ENCODE assay signal across 22 cellular contexts in genomic region chr3:97938444-97938843, GRCh38. TPM values are rescaled to one million over a fixed set of nuclear protein-coding genes. Genes with fewer than 3 reads are reported as not detected.
DNase-seq lines count a peak whose midpoint lies in the region; ATAC-seq and TF ChIP-seq lines count a peak whose summit lies in the region.
"Had no signal": no experiment of that assay in that cellular context is flagged by ENCODE, and none has a peak within 500 bp of the region (broad histone marks: within the 10 kb centered on the region; RNA-seq: fewer than 3 reads in every experiment).

No MANE protein-coding gene starts in this region.

- H3K9me3 Mint-ChIP-seq in activated CD8-positive, alpha-beta T cell treated with anti-CD3 and anti-CD28 coated beads for 36 hours: no peaks in the 10 kb centered on the region
- H3K9me3 Mint-ChIP-seq in activated CD8-positive, alpha-beta T cell treated with anti-CD3 and anti-CD28 coated beads, Interleukin-2, amount 10 ng/mL, durations not matched to agents 7 days and 5 days (ENCODE audit: insufficient read depth): no peaks in the 10 kb centered on the region
- H3K9me3 Mint-ChIP-seq: CD4-positive, CD25-positive, alpha-beta regulatory T cell had no signal

- H3K36me3 ChIP-seq in brain microvascular endothelial cell (replicated peaks): peaks cover 3% of the 10 kb centered on the region
- peaks cover 30% of the 10 kb centered on the region for H3K36me3 ChIP-seq in osteoblast (ENCODE audit: insufficient read depth, low read length)

- no peak for DNase-seq in activated CD8-positive, alpha-beta T cell treated with anti-CD3 and anti-CD28 coated beads for 36 hours
- no peak for DNase-seq in activated CD8-positive, alpha-beta T cell treated with anti-CD3 and anti-CD28 coated beads, Interleukin-2, amount 10 ng/mL, durations not matched to agents 7 days and 5 days
- DNase-seq in NCI-H69 (lab: John Stamatoyannopoulos, UW): peak; percentile 36
- peak; percentile 46 for DNase-seq in brain microvascular endothelial cell
- DNase-seq in osteoblast (ENCODE audit: insufficient read length, low spot score, missing footprints): no peak
- DNase-seq in left cardiac atrium: no peak
- no peak for DNase-seq in Right ventricle myocardium inferior (ENCODE audit: missing footprints)
- no peak for DNase-seq in activated gamma-delta T cell (lab: John Stamatoyannopoulos, UW)
- DNase-seq: CD4-positive, CD25-positive, alpha-beta regulatory T cell; DMS79; GF-D8; H7; NCI-H1048; NCI-H1417; NCI-H1694; NCI-H2029 treated with DMSO at 0.1 percent for 48 hours; NCI-H446 treated with DMSO at 0.1 percent for 48 hours; NCI-H526; PC-9; RPMI8226; SHP77 had no signal

- CTCF ChIA-PET in activated CD8-positive, alpha-beta T cell treated with anti-CD3 and anti-CD28 coated beads for 36 hours (lab: Charles Lee): interaction anchor here (1.4 kb wide), 1 partner anchor 33 kb away, joined by 3 read pairs; no protein-coding TSS in a partner anchor
- CTCF ChIA-PET in activated CD8-positive, alpha-beta T cell treated with anti-CD3 and anti-CD28 coated beads, Interleukin-2, amount 10 ng/mL, durations not matched to agents 7 days and 5 days (lab: Charles Lee): interaction anchor here (1.5 kb wide), 1 partner anchor 30 kb away, joined by 3 read pairs; no protein-coding TSS in a partner anchor

- H3K27ac Mint-ChIP-seq in activated CD8-positive, alpha-beta T cell treated with anti-CD3 and anti-CD28 coated beads for 36 hours: no peak overlapping the region
- H3K27ac Mint-ChIP-seq in activated CD8-positive, alpha-beta T cell treated with anti-CD3 and anti-CD28 coated beads, Interleukin-2, amount 10 ng/mL, durations not matched to agents 7 days and 5 days: no peak overlapping the region

- in situ Hi-C loops in brain microvascular endothelial cell (cut with HindIII; ENCODE audit: low pct_ligation_motif_present, low sequenced_read_pairs): no loop called here

- ATAC-seq in activated CD8-positive, alpha-beta T cell treated with anti-CD3 and anti-CD28 coated beads for 36 hours: peak; percentile 20
- ATAC-seq in activated CD8-positive, alpha-beta T cell treated with anti-CD3 and anti-CD28 coated beads, Interleukin-2, amount 10 ng/mL, durations not matched to agents 7 days and 5 days: no peak
- no peak for ATAC-seq in left cardiac atrium
- ATAC-seq in Right ventricle myocardium inferior: no peak

- H3K4me1 ChIP-seq in osteoblast (ENCODE audit: insufficient read depth, low read length): peaks cover 11% of the 10 kb centered on the region

- no peaks in the 10 kb centered on the region for H3K79me2 ChIP-seq in osteoblast (ENCODE audit: insufficient read depth, low read length)

- no peak overlapping the region for H3K4me3 ChIP-seq in brain microvascular endothelial cell (ENCODE audit: low read depth, low read length)
- no peak overlapping the region for H3K4me3 ChIP-seq in osteoblast (ENCODE audit: insufficient read depth, low read length)
- H3K4me3 ChIP-seq: PC-9 had no signal

- H2AFZ ChIP-seq in osteoblast (ENCODE audit: low read length): no peak overlapping the region
- H2AFZ ChIP-seq: PC-9 had no signal

- H3K4me3 Mint-ChIP-seq in activated CD8-positive, alpha-beta T cell treated with anti-CD3 and anti-CD28 coated beads for 36 hours: no peak overlapping the region
- no peak overlapping the region for H3K4me3 Mint-ChIP-seq in activated CD8-positive, alpha-beta T cell treated with anti-CD3 and anti-CD28 coated beads, Interleukin-2, amount 10 ng/mL, durations not matched to agents 7 days and 5 days
- H3K4me3 Mint-ChIP-seq: CD4-positive, CD25-positive, alpha-beta regulatory T cell had no signal

- no peak overlapping the region for H3K27ac ChIP-seq in brain microvascular endothelial cell
- peak overlapping the region; percentile 66 for H3K27ac ChIP-seq in osteoblast (ENCODE audit: low read depth, low read length)
- H3K27ac ChIP-seq: KMS-11, PC-9 had no signal

- H4K20me1 ChIP-seq in osteoblast (ENCODE audit: insufficient read depth, low read length): no peaks in the 10 kb centered on the region

- H3K9me3 ChIP-seq in osteoblast (ENCODE audit: low read depth, low read length): no peaks in the 10 kb centered on the region

- peaks cover 15% of the 10 kb centered on the region for H3K36me3 Mint-ChIP-seq in activated CD8-positive, alpha-beta T cell treated with anti-CD3 and anti-CD28 coated beads for 36 hours (ENCODE audit: low read depth)
- peaks cover 18% of the 10 kb centered on the region for H3K36me3 Mint-ChIP-seq in activated CD8-positive, alpha-beta T cell treated with anti-CD3 and anti-CD28 coated beads, Interleukin-2, amount 10 ng/mL, durations not matched to agents 7 days and 5 days (ENCODE audit: low read depth)

- no peak overlapping the region for H3K4me2 ChIP-seq in osteoblast (ENCODE audit: insufficient read depth, low read length)
- H3K4me2 ChIP-seq: KMS-11, PC-9 had no signal

- H3K27me3 Mint-ChIP-seq in activated CD8-positive, alpha-beta T cell treated with anti-CD3 and anti-CD28 coated beads for 36 hours: no peaks in the 10 kb centered on the region
- H3K27me3 Mint-ChIP-seq in activated CD8-positive, alpha-beta T cell treated with anti-CD3 and anti-CD28 coated beads, Interleukin-2, amount 10 ng/mL, durations not matched to agents 7 days and 5 days (ENCODE audit: low read depth): no peaks in the 10 kb centered on the region
- H3K27me3 Mint-ChIP-seq: CD4-positive, CD25-positive, alpha-beta regulatory T cell had no signal

- no peak for TF ChIP-seq CTCF in activated CD8-positive, alpha-beta T cell treated with anti-CD3 and anti-CD28 coated beads for 36 hours (IDR thresholded peaks at IDR 0.05)
- TF ChIP-seq CTCF in brain microvascular endothelial cell (IDR thresholded peaks at IDR 0.05; ENCODE audit: low read depth, low read length, missing control alignments) (no peak), osteoblast (IDR thresholded peaks at IDR 0.05; ENCODE audit: extremely low read depth, low read depth, low read length) (no peak)

- H3K27me3 ChIP-seq in brain microvascular endothelial cell (replicated peaks) (no peaks in the 10 kb centered on the region), osteoblast (ENCODE audit: insufficient read depth, low read length) (no peaks in the 10 kb centered on the region)

- POLR2A ChIA-PET in activated CD8-positive, alpha-beta T cell treated with anti-CD3 and anti-CD28 coated beads for 36 hours (lab: Charles Lee): interaction anchor here (1.4 kb wide), 1 partner anchor 31 kb away, joined by 4 read pairs; no protein-coding TSS in a partner anchor
- POLR2A ChIA-PET in activated CD8-positive, alpha-beta T cell treated with anti-CD3 and anti-CD28 coated beads, Interleukin-2, amount 10 ng/mL, durations not matched to agents 7 days and 5 days (lab: Charles Lee): no interaction called here

- H3K4me1 Mint-ChIP-seq in activated CD8-positive, alpha-beta T cell treated with anti-CD3 and anti-CD28 coated beads for 36 hours (ENCODE audit: low read depth): peaks cover 17% of the 10 kb centered on the region
- no peaks in the 10 kb centered on the region for H3K4me1 Mint-ChIP-seq in activated CD8-positive, alpha-beta T cell treated with anti-CD3 and anti-CD28 coated beads, Interleukin-2, amount 10 ng/mL, durations not matched to agents 7 days and 5 days (ENCODE audit: low read depth)

- intact Hi-C loops in activated CD8-positive, alpha-beta T cell treated with anti-CD3 and anti-CD28 coated beads for 36 hours (cut with micrococcal nuclease): no loop called here
- intact Hi-C loops in left cardiac atrium (cut with DNase I): no loop called here
- intact Hi-C loops in Right ventricle myocardium inferior (cut with DNase I): loop anchor here (10.0 kb wide), 1 partner anchor 114 kb away; the partner anchor contains the start of gene CRYBG3

RNA-seq across cellular contexts. Expression of gene RIOX2, which starts 33.8 kb away (rescaled TPM):
- 10 to 100 TPM; 41.2 to 43.3 TPM for total RNA-seq in activated CD8-positive, alpha-beta T cell treated with anti-CD3 and anti-CD28 coated beads for 36 hours
- 10 to 100 TPM; 25.0 to 27.9 TPM for total RNA-seq in activated CD8-positive, alpha-beta T cell treated with anti-CD3 and anti-CD28 coated beads, Interleukin-2, amount 10 ng/mL, durations not matched to agents 7 days and 5 days
- total RNA-seq in osteoblast (27.1 and 28.0 TPM in 2 replicates), left cardiac atrium (10 to 100 TPM; 12.9 to 16.0 TPM), Right ventricle myocardium inferior (13.2 TPM)

Comparison
In these comparisons a context has a peak if more than half of its experiments do, and no peak if none do; other contexts are left out.
1. DNase-seq: peak in NCI-H69 (single experiment) and brain microvascular endothelial cell (single experiment); none in activated CD8-positive, alpha-beta T cell treated with anti-CD3 and anti-CD28 coated beads for 36 hours (single experiment), activated CD8-positive, alpha-beta T cell treated with anti-CD3 and anti-CD28 coated beads, Interleukin-2, amount 10 ng/mL, durations not matched to agents 7 days and 5 days (single experiment), osteoblast (single experiment), left cardiac atrium (single experiment), Right ventricle myocardium inferior (single experiment) and activated gamma-delta T cell (single experiment).